8 cellular contexts compared by ENCODE assay signal in genomic region chr5:170151105-170151831, GRCh38. TPM values are rescaled to one million over a fixed set of nuclear protein-coding genes. Genes with fewer than 3 reads are reported as not detected.
DNase-seq lines count a peak whose midpoint lies in the region; ATAC-seq and TF ChIP-seq lines count a peak whose summit lies in the region.

No MANE protein-coding gene starts in this region.

- H2AFZ ChIP-seq in mammary epithelial cell (ENCODE audit: low read depth, low read length): no peak overlapping the region

- H3K4me1 ChIP-seq in mammary epithelial cell (ENCODE audit: insufficient read depth, low read length) (peaks cover 17% of the 10 kb centered on the region), psoas muscle (no peaks in the 10 kb centered on the region)

- WGBS in mammary epithelial cell (ENCODE audit: low coverage, missing lambda C conversion rate): 2% methylated on average over 6 of the region's 7 CpGs
- 34 to 40% (median 37%) methylated on average over 7 of the region's 7 CpGs for WGBS in psoas muscle, 3 donors

- H3K79me2 ChIP-seq in mammary epithelial cell (ENCODE audit: insufficient read depth, low read length): no peaks in the 10 kb centered on the region

- peak; percentile 76 for ATAC-seq in HG03457 (IDR thresholded peaks at IDR 0.05; ENCODE audit: unreplicated experiment)
- no peak for ATAC-seq in psoas muscle
- ATAC-seq in HG03460 (IDR thresholded peaks at IDR 0.05; ENCODE audit: unreplicated experiment): no peak

- H3K27me3 ChIP-seq in mammary epithelial cell (ENCODE audit: insufficient read depth, low read length): no peaks in the 10 kb centered on the region
- no peaks in the 10 kb centered on the region for H3K27me3 ChIP-seq in psoas muscle (ENCODE audit: insufficient read depth in 3 of 3, low read length in 2 of 3)

- H3K4me3 ChIP-seq in mammary epithelial cell (replicated peaks in 1 of 3; ENCODE audit: insufficient read depth in 1 of 3, low read depth in 2 of 3, low read length in 3 of 3): no peak overlapping the region
- H3K4me3 ChIP-seq in psoas muscle: no peak overlapping the region

- H3K9me3 ChIP-seq in mammary epithelial cell (replicated peaks; ENCODE audit: insufficient read depth, low read length): no peaks in the 10 kb centered on the region
- H3K9me3 ChIP-seq in psoas muscle: no peaks in the 10 kb centered on the region

- intact Hi-C loops in mammary epithelial cell (cut with micrococcal nuclease): no loop called here
- intact Hi-C loops in psoas muscle (cut with DNase I): no loop called here

- in situ Hi-C loops in GM13976 (cut with MboI; ENCODE audit: low sequenced_read_pairs, unreplicated experiment): no loop called here
- in situ Hi-C loops in mammary epithelial cell (cut with MboI; ENCODE audit: low sequenced_read_pairs in 2 of 2): no loop called here

- H3K27ac ChIP-seq in mammary epithelial cell (ENCODE audit: insufficient read depth, low read depth, low read length) (peak overlapping the region; percentile 54), psoas muscle (no peak overlapping the region)

- no peak overlapping the region for H3K9ac ChIP-seq in mammary epithelial cell (ENCODE audit: insufficient read depth, low read length)

- BruUV-seq in mammary epithelial cell (replicated peaks; lab: Mats Ljungman, UMichigan): no TSS peak

- H3K4me2 ChIP-seq in mammary epithelial cell (ENCODE audit: insufficient read depth, low read depth, low read length): peak overlapping the region; percentile 60

- no peaks in the 10 kb centered on the region for H4K20me1 ChIP-seq in mammary epithelial cell (ENCODE audit: insufficient read depth, low read length)

- CTCF ChIA-PET in mammary epithelial cell (lab: Charles Lee; ENCODE audit: low non-redundant PET): no interaction called here

- DNase-seq in GM13976 (ENCODE audit: low spot score): peak; percentile 68
- peak; percentile 87 for DNase-seq in mammary epithelial cell
- peak; percentile 11 for DNase-seq in myocyte (ENCODE audit: low read depth)
- DNase-seq in psoas muscle: no peak
- DNase-seq in stimulated activated CD4-positive, alpha-beta T cell treated with anti-CD3 and anti-CD28 coated beads, Interleukin-1b, Interleukin-23, amount 100 ng/mL, for 48 hours: no peak
- DNase-seq in activated effector memory CD4-positive, alpha-beta T cell treated with Interleukin-2 at 50 U/mL for 16 hours: no peak

- H3K36me3 ChIP-seq in mammary epithelial cell (ENCODE audit: insufficient read depth, low read length) (no peaks in the 10 kb centered on the region), psoas muscle (ENCODE audit: insufficient read depth in 1 of 2, low read depth in 1 of 2) (no peaks in the 10 kb centered on the region)

- TF ChIP-seq CTCF in GM13976 (IDR thresholded peaks at IDR 0.05; ENCODE audit: borderline replicate concordance, control extremely low read depth, extremely low read depth, insufficient read depth, missing control alignments) (no peak), mammary epithelial cell (conservative IDR thresholded peaks at IDR 0.05 in 1 of 2, IDR thresholded peaks at IDR 0.05 in 1 of 2; ENCODE audit: extremely low read depth in 1 of 2, insufficient read depth in 1 of 2, low read depth in 1 of 2, low read length in 2 of 2) (no peak), psoas muscle (IDR thresholded peaks at IDR 0.05) (no peak)

- dilution Hi-C loops in mammary epithelial cell (cut with HindIII; ENCODE audit: low sequenced_read_pairs): no loop called here

RNA-seq across cellular contexts. Expression of gene FOXI1, which starts 45.6 kb away (rescaled TPM):
- total RNA-seq in mammary epithelial cell (not detected), myocyte (not detected in 2 replicates), psoas muscle (not detected)
- polyA plus RNA-seq in mammary epithelial cell (not detected), psoas muscle (not detected)
- not detected for polyA minus RNA-seq in mammary epithelial cell
- not detected for polyA plus RNA-seq in myocyte (2012)

Comparison
In these comparisons a context has a peak if more than half of its experiments do, and no peak if none do; other contexts are left out.
1. DNase-seq: peak in GM13976 (single experiment), mammary epithelial cell (single experiment) and myocyte (single experiment); none in psoas muscle (0 of 2), stimulated activated CD4-positive, alpha-beta T cell treated with anti-CD3 and anti-CD28 coated beads, Interleukin-1b, Interleukin-23, amount 100 ng/mL, for 48 hours (single experiment) and activated effector memory CD4-positive, alpha-beta T cell treated with Interleukin-2 at 50 U/mL for 16 hours (single experiment).